In the genomic region with DNA sequence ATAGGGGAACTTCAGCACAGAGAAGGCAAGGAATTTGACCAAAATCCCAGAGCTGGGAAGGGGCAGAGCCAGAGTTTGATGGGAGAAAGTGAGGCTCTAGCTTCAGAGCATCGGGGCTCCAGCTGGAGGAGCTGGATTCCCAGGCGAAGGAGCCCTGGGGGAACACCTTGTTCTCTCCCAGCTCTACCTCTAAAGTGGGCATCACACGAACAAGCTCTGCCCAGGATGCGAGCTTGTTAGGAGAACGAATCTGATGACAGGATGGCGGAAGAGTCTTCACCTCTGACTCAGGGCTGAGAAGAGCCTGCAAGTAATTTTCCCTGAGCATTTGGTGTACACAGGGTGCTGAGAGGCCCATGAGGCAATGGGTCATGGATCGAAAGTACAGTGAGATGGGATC, we compare ENCODE assay signal across 1 cellular context.
TF ChIP-seq lines count a peak whose summit lies in the region.

No MANE protein-coding gene starts in this region.

TF ChIP-seq in HepG2, 621 proteins besides CTCF, POLR2A, EP300 and RAD21:
- TF ChIP-seq ZNF335 (CRISPR knock-in tag; IDR thresholded peaks at IDR 0.05) (no peak), ZNF331 (CRISPR knock-in tag; IDR thresholded peaks at IDR 0.05) (no peak), CBX2 (IDR thresholded peaks at IDR 0.05; ENCODE audit: low read depth, low read length) (no peak), CBX2 (CRISPR knock-in tag; IDR thresholded peaks at IDR 0.05; ENCODE audit: low read depth) (no peak), ZNF747 (CRISPR knock-in tag; IDR thresholded peaks at IDR 0.05; ENCODE audit: borderline replicate concordance) (no peak), ZNF605 (CRISPR knock-in tag; IDR thresholded peaks at IDR 0.05) (no peak)
- TF ChIP-seq, protein P1, sequence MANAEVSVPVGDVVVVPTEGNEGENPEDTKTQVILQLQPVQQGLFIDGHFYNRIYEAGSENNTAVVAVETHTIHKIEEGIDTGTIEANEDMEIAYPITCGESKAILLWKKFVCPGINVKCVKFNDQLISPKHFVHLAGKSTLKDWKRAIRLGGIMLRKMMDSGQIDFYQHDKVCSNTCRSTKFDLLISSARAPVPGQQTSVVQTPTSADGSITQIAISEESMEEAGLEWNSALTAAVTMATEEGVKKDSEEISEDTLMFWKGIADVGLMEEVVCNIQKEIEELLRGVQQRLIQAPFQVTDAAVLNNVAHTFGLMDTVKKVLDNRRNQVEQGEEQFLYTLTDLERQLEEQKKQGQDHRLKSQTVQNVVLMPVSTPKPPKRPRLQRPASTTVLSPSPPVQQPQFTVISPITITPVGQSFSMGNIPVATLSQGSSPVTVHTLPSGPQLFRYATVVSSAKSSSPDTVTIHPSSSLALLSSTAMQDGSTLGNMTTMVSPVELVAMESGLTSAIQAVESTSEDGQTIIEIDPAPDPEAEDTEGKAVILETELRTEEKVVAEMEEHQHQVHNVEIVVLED (CRISPR knock-in tag; IDR thresholded peaks at IDR 0.05; ENCODE audit: borderline replicate concordance): no peak
TF ChIP-seq in HepG2: peak in this region for 0.
